Comparison of ENCODE assay signal across 5 cellular contexts in the genomic region with DNA sequence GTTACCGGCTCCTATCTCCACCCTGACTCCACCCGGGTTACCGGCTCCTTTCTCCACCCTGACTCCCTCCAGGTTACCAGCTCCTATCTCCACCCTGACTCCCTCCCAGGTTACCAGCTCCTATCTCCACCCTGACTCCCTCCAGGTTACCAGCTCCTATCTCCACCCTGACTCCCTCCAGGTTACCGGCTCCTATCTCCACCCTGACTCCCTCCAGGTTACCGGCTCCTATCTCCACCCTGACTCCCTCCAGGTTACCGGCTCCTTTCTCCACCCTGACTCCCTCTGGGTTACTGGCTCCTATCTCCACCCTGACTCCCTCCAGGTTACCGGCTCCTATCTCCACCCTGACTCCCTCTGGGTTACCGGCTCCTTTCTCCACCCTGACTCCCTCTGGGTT.
DNase-seq lines count a peak whose midpoint lies in the region; ATAC-seq, FAIRE-seq and TF ChIP-seq lines count a peak whose summit lies in the region.
"Not testable (repeated sequence)": the region's sequence is repeated elsewhere in the genome, so short reads cannot be mapped to it uniquely, and the experiment has no call there.

No MANE protein-coding gene starts in this region.

- H3K36me3 ChIP-seq in GM23338 (ENCODE audit: insufficient read depth); K562 (ENCODE audit: control insufficient read depth, insufficient read depth, low read length); endodermal cell (ENCODE audit: control insufficient read depth, insufficient read depth, low read length); neural progenitor cell: not testable (repeated sequence)

- not testable (repeated sequence) for H4K20me1 ChIP-seq in GM23338 (replicated peaks; ENCODE audit: insufficient read depth); H9 (ENCODE audit: control insufficient read depth, insufficient read depth, insufficient read length); K562 (replicated peaks; ENCODE audit: control insufficient read depth, insufficient read depth, low read length); neural progenitor cell (ENCODE audit: low read depth)

- intact Hi-C loops in K562 (cut with micrococcal nuclease) = not testable (repeated sequence)

- H2BK120ac ChIP-seq in H9 (ENCODE audit: low read depth, low read length, poor library complexity, severe bottlenecking) = not testable (repeated sequence)

- not testable (repeated sequence) for H3K9me3 ChIP-seq in H9 (ENCODE audit: control insufficient read depth, low read depth, low read length); K562 (replicated peaks; ENCODE audit: control insufficient read depth, insufficient read depth, low read depth, low read length); endodermal cell (ENCODE audit: control insufficient read depth, low read length); neural progenitor cell (ENCODE audit: low read depth)

- not testable (repeated sequence) for H3K4ac ChIP-seq in H9 (ENCODE audit: low read depth, low read length)

- CTCF ChIA-PET in K562 (lab: Yijun Ruan, JAX; ENCODE audit: low intra/inter-chr PET ratio) = not testable (repeated sequence)

- H4K8ac ChIP-seq in H9 (replicated peaks; ENCODE audit: insufficient read length, low read depth, low read length) = not testable (repeated sequence)

- POLR2A ChIA-PET in K562 (lab: Yijun Ruan, JAX) = not testable (repeated sequence)

- H4K5ac ChIP-seq in H9 (ENCODE audit: insufficient read length, low read depth, low read length) = not testable (repeated sequence)

- not testable (repeated sequence) for H3K4me1 Mint-ChIP-seq in GM23338, endodermal cell, neural progenitor cell
- H3K4me1 Mint-ChIP-seq in H9 = peaks cover 20 to 21% of the 10 kb centered on the region in 2 experiments

- DNase-seq in GM23338 (ENCODE audit: low spot score) (peak; percentile 3), K562 (ENCODE audit: extremely low read depth in 1 of 4, low spot score in 3 of 4) (peak in 1 of 4 experiments; percentile 14), endodermal cell (peak; percentile 62)
- not testable (repeated sequence) for DNase-seq in H9; neural progenitor cell (ENCODE audit: low spot score)

- not testable (repeated sequence) for TF ChIP-seq POLR2A in K562 (conservative IDR thresholded peaks at IDR 0.05)

- H3K23ac ChIP-seq in H9 (ENCODE audit: insufficient read length, low read depth, low read length) = not testable (repeated sequence)

- not testable (repeated sequence) for H3K4me1 ChIP-seq in GM23338 (ENCODE audit: insufficient read depth); H9 (ENCODE audit: insufficient read depth, low read length); K562 (replicated peaks in 1 of 2; ENCODE audit: control insufficient read depth in 2 of 2, insufficient read depth in 2 of 2, low read length in 2 of 2); endodermal cell (ENCODE audit: control insufficient read depth, insufficient read depth, low read length); neural progenitor cell

- H3K79me2 ChIP-seq in GM23338 (replicated peaks; ENCODE audit: insufficient read depth); H9 (ENCODE audit: insufficient read depth, low read length); K562 (ENCODE audit: control insufficient read depth, insufficient read depth, low read length); neural progenitor cell (ENCODE audit: low read depth): not testable (repeated sequence)

- no CpG with 5 or more reads among the region's 8 CpGs for WGBS in H9 (ENCODE audit: extremely low coverage, insufficient read length, low lambda C conversion rate)
- WGBS in K562 (ENCODE audit: insufficient coverage, low coverage, missing lambda C conversion rate) = 2% methylated on average over 8 of the region's 8 CpGs
- 96% methylated on average over 4 of the region's 8 CpGs; no CpG with 5 or more reads in 1 of the 2 experiments for WGBS in endodermal cell (ENCODE audit: insufficient coverage in 1 of 2, insufficient read length in 1 of 2), 2 experiments

- in situ Hi-C loops in K562 (cut with MboI) = not testable (repeated sequence)

- TF ChIP-seq EP300 in K562 (IDR thresholded peaks at IDR 0.05; ENCODE audit: low read length) = not testable (repeated sequence)

- not testable (repeated sequence) for H3K4me2 ChIP-seq in GM23338; K562 (ENCODE audit: insufficient read depth, low read length)
- H3K4me2 ChIP-seq in H9 (ENCODE audit: insufficient read depth, insufficient read length, low read length) (peak overlapping the region; percentile 32), neural progenitor cell (peak overlapping the region; percentile 74)

- H3K9me1 ChIP-seq in K562 (ENCODE audit: control insufficient read depth, insufficient read depth, low read length) = not testable (repeated sequence)

- not testable (repeated sequence) for FAIRE-seq in K562 (lab: Jason Lieb, UNC)

- not testable (repeated sequence) for H2AK5ac ChIP-seq in H9 (ENCODE audit: insufficient read length, low read length)

- TF ChIP-seq RAD21 in K562 (CRISPR knock-in tag; conservative IDR thresholded peaks at IDR 0.05 in 1 of 2, IDR thresholded peaks at IDR 0.05 in 1 of 2) = not testable (repeated sequence)

- H3K14ac ChIP-seq in H9 (ENCODE audit: insufficient read depth, low read length) = not testable (repeated sequence)

- not testable (repeated sequence) for BruUV-seq in K562 (replicated peaks; lab: Mats Ljungman, UMichigan)

- not testable (repeated sequence) for H3F3A ChIP-seq in GM23338 (replicated peaks; ENCODE audit: low read depth); neural progenitor cell (ENCODE audit: low read depth)

- H4K91ac ChIP-seq in H9 (ENCODE audit: insufficient read length, low read depth, low read length) = not testable (repeated sequence)

- H3K9me2 ChIP-seq in GM23338 (ENCODE audit: insufficient read depth) = peaks cover 13% of the 10 kb centered on the region; the same call in 1 of the 2 replicates

- not testable (repeated sequence) for H3K36me3 Mint-ChIP-seq in GM23338 (ENCODE audit: low read depth); H9 (ENCODE audit: insufficient read depth in 1 of 3, low read depth in 3 of 3); endodermal cell (ENCODE audit: low read depth); neural progenitor cell

- H3T11ph ChIP-seq in H9 (ENCODE audit: low read length) = not testable (repeated sequence)

- ATAC-seq in GM23338, K562: not testable (repeated sequence)

- not testable (repeated sequence) for H3K9me3 Mint-ChIP-seq in GM23338, H9, endodermal cell, neural progenitor cell

- not testable (repeated sequence) for H3K27me3 ChIP-seq in GM23338 (ENCODE audit: insufficient read depth); H9 (ENCODE audit: insufficient read depth, low read length); K562 (ENCODE audit: control insufficient read depth in 2 of 2, insufficient read depth in 2 of 2, low read length in 2 of 2); endodermal cell (ENCODE audit: control insufficient read depth, insufficient read depth, low read length, poor library complexity, severe bottlenecking)
- peaks cover 61% of the 10 kb centered on the region for H3K27me3 ChIP-seq in neural progenitor cell

- not testable (repeated sequence) for H3K56ac ChIP-seq in H9 (ENCODE audit: insufficient read length, low read depth, low read length)

- not testable (repeated sequence) for TF ChIP-seq CTCF in GM23338 (conservative IDR thresholded peaks at IDR 0.05; ENCODE audit: low read depth in 2 of 2); H9 (conservative IDR thresholded peaks at IDR 0.05); K562 (IDR thresholded peaks at IDR 0.05 in 2 of 3, conservative IDR thresholded peaks at IDR 0.05 in 1 of 3; ENCODE audit: insufficient read depth in 2 of 3, low read depth in 1 of 3, low read length in 3 of 3); endodermal cell (conservative IDR thresholded peaks at IDR 0.05); neural progenitor cell (IDR thresholded peaks at IDR 0.05)

- not testable (repeated sequence) for H2BK12ac ChIP-seq in H9 (ENCODE audit: insufficient read length, low read depth, low read length)

- not testable (repeated sequence) for H3K4me3 Mint-ChIP-seq in GM23338, neural progenitor cell
- H3K4me3 Mint-ChIP-seq in H9 = peak overlapping the region; percentile 53 to 62; a peak in 4 of 5 replicates
- H3K4me3 Mint-ChIP-seq in endodermal cell = peak overlapping the region; percentile 52

- H3K27me3 Mint-ChIP-seq in GM23338 (ENCODE audit: insufficient read depth, low read depth, poor library complexity) = not testable (repeated sequence)
- H3K27me3 Mint-ChIP-seq in H9 (ENCODE audit: low read depth) = peaks cover 42% of the 10 kb centered on the region
- peaks cover 42% of the 10 kb centered on the region for H3K27me3 Mint-ChIP-seq in endodermal cell (ENCODE audit: insufficient read depth)
- H3K27me3 Mint-ChIP-seq in neural progenitor cell (ENCODE audit: insufficient read depth, low read depth) = peaks cover 26% of the 10 kb centered on the region

- H2BK20ac ChIP-seq in H9 (ENCODE audit: low read depth, low read length, poor library complexity, severe bottlenecking) = not testable (repeated sequence)

- not testable (repeated sequence) for H3K18ac ChIP-seq in H9 (ENCODE audit: insufficient read length, low read depth, low read length)

- H3K79me1 ChIP-seq in H9 (ENCODE audit: insufficient read depth, low read depth, low read length, poor library complexity, severe bottlenecking) = not testable (repeated sequence)

- H2BK15ac ChIP-seq in H9 (ENCODE audit: low read depth, low read length) = not testable (repeated sequence)

- H3K9ac ChIP-seq in H9 (ENCODE audit: extremely low read depth, insufficient read length, low read length); K562 (ENCODE audit: insufficient read depth in 1 of 2, low read depth in 2 of 2, low read length in 2 of 2); endodermal cell (ENCODE audit: extremely low read depth, low read length, poor library complexity, severe bottlenecking); neural progenitor cell: not testable (repeated sequence)

- not testable (repeated sequence) for H3K27ac ChIP-seq in GM23338 (ENCODE audit: low read depth); H9 (ENCODE audit: insufficient read length, low read depth, low read length); K562 (ENCODE audit: extremely low read depth, low read depth, low read length); endodermal cell (ENCODE audit: low read depth, low read length); neural progenitor cell

- H3K27ac Mint-ChIP-seq in GM23338, H9, endodermal cell, neural progenitor cell: not testable (repeated sequence)

- H2AFZ ChIP-seq in GM23338; H9 (ENCODE audit: low read length); K562 (ENCODE audit: low read depth, low read length); neural progenitor cell (replicated peaks): not testable (repeated sequence)

- not testable (repeated sequence) for H2BK5ac ChIP-seq in H9 (ENCODE audit: insufficient read length, low read length)

- H3K23me2 ChIP-seq in H9 (ENCODE audit: insufficient read length, low read depth, low read length, poor library complexity, severe bottlenecking) = not testable (repeated sequence)

- H3K4me3 ChIP-seq in GM23338; K562; endodermal cell (ENCODE audit: low read length): not testable (repeated sequence)
- peak overlapping the region; percentile 36 for H3K4me3 ChIP-seq in neural progenitor cell
